9 cellular contexts compared by ENCODE assay signal in the genomic region with DNA sequence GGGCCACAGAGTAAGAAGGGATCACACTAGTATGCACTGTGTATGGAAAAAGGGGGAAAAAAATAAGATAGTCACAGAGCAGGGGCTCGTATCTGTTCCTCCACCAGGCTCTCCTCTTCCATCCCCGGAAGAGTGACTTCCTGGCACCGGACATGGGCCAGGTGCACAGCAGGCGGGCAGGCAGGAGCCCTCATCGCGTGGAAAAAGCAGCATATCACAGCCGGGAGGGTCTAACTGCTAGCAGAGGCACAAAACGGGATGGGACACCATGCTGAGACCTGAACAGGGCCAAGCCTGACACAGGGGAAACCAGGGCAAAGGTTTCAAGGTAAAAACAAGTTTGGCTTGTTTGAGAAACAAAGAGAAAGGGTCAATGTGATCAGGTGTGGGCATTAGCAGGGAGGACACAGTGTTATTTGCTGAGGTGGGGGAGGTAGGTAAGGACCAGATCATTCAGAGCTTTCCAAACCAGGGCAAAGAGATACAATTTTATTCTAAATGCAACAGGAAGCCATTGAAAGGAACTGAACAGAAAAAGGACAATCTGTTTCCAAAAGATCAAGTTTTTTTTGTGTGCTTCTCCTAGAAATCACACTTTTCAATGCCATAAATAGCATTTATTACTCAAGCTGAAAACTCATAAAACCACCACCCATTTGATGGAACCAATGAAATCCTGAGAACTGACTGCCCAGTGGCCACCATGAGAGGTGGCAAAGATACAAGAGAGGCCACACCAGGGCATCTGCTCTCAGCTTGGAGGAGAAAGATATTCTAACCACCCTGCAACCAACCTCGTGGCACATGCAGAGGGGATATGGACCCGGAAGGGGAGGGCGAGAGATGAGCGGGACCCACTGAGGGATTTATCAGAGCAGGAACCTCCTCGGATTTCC. TPM values are rescaled to one million over a fixed set of nuclear protein-coding genes. Genes with fewer than 3 reads are reported as not detected.
DNase-seq lines count a peak whose midpoint lies in the region; ATAC-seq and TF ChIP-seq lines count a peak whose summit lies in the region.
"Had no signal": no experiment of that assay in that cellular context is flagged by ENCODE, and none has a peak within 500 bp of the region (broad histone marks: within the 10 kb centered on the region; RNA-seq: fewer than 3 reads in every experiment).

No MANE protein-coding gene starts in this region.

- peaks cover 10% of the 10 kb centered on the region for H3K4me1 ChIP-seq in CD8-positive, alpha-beta memory T cell (ENCODE audit: insufficient read depth, low read length)
- H3K4me1 ChIP-seq in colonic mucosa (peaks cover 7% of the 10 kb centered on the region), ascending aorta (no peaks in the 10 kb centered on the region)

- peak; percentile 59 for ATAC-seq in HG03354 (IDR thresholded peaks at IDR 0.05; ENCODE audit: poor library complexity, severe bottlenecking, unreplicated experiment)

- no peaks in the 10 kb centered on the region for H3K9me3 Mint-ChIP-seq in CD8-positive, alpha-beta memory T cell
- H3K9me3 Mint-ChIP-seq in neural crest cell, result no peaks in the 10 kb centered on the region

- H3K4me3 Mint-ChIP-seq in CD8-positive, alpha-beta memory T cell, result peak overlapping the region in 2 of 7 donors; percentile 12 to 33
- H3K4me3 Mint-ChIP-seq in neural crest cell, result peak overlapping the region; percentile 45

- H3K9ac ChIP-seq in colonic mucosa (ENCODE audit: low read depth in 2 of 2, low read length in 2 of 2), result peak overlapping the region in 1 of 2 donors; percentile 38

- H3K9me3 ChIP-seq in CD8-positive, alpha-beta memory T cell (ENCODE audit: low read length), result no peaks in the 10 kb centered on the region
- H3K9me3 ChIP-seq in colonic mucosa (no peaks in the 10 kb centered on the region), ascending aorta (no peaks in the 10 kb centered on the region)

- intact Hi-C loops in colonic mucosa (cut with DNase I) (no loop called here), ascending aorta (cut with DNase I) (no loop called here)

- TF ChIP-seq CTCF in colonic mucosa (IDR thresholded peaks at IDR 0.05), result no peak
- no peak for TF ChIP-seq CTCF in neural crest cell (conservative IDR thresholded peaks at IDR 0.05)
- no peak for TF ChIP-seq CTCF in ascending aorta (IDR thresholded peaks at IDR 0.05)

- H3K27ac Mint-ChIP-seq in CD8-positive, alpha-beta memory T cell, result peak overlapping the region in 7 of 8 donors; percentile 37 to 98 (median 82)
- peak overlapping the region; percentile 73 for H3K27ac Mint-ChIP-seq in neural crest cell (ENCODE audit: unreplicated experiment)

- H3K27me3 Mint-ChIP-seq in CD8-positive, alpha-beta memory T cell, result peaks cover 0 to 3% of the 10 kb centered on the region in 2 donors
- no peaks in the 10 kb centered on the region for H3K27me3 Mint-ChIP-seq in neural crest cell (ENCODE audit: low read depth)

- CTCF ChIA-PET in CD8-positive, alpha-beta memory T cell (lab: Charles Lee), result no interaction called here

- H3K27ac ChIP-seq in CD8-positive, alpha-beta memory T cell (ENCODE audit: low read depth, low read length), result no peak overlapping the region
- H3K27ac ChIP-seq in colonic mucosa (peak overlapping the region; percentile 34), ascending aorta (no peak overlapping the region)

- no peaks in the 10 kb centered on the region for H3K27me3 ChIP-seq in CD8-positive, alpha-beta memory T cell (ENCODE audit: insufficient read depth, low read length, poor library complexity, severe bottlenecking)
- H3K27me3 ChIP-seq in colonic mucosa (no peaks in the 10 kb centered on the region), ascending aorta (no peaks in the 10 kb centered on the region)

- H3K36me3 Mint-ChIP-seq in CD8-positive, alpha-beta memory T cell, result peaks cover 0 to 7% (median 3%) of the 10 kb centered on the region in 3 donors
- no peaks in the 10 kb centered on the region for H3K36me3 Mint-ChIP-seq in neural crest cell (ENCODE audit: low read depth)

- POLR2A ChIA-PET in CD8-positive, alpha-beta memory T cell (lab: Charles Lee), result no interaction called here

- DNase-seq in CD8-positive, alpha-beta memory T cell, result no peak
- peak; percentile 42 for DNase-seq in colonic mucosa
- no peak for DNase-seq in neural crest cell (ENCODE audit: low read depth, low spot score)
- no peak for DNase-seq in NK-92 (lab: John Stamatoyannopoulos, UW; ENCODE audit: unreplicated experiment)
- DNase-seq in NCI-H524 (lab: John Stamatoyannopoulos, UW), result no peak
- no peak for DNase-seq in medulla oblongata (ENCODE audit: extremely low spot score)
- DNase-seq in ascending aorta (ENCODE audit: low spot score in 2 of 2), result no peak

- H3K4me1 Mint-ChIP-seq in CD8-positive, alpha-beta memory T cell, result peaks cover 28 to 36% (median 34%) of the 10 kb centered on the region in 3 donors
- H3K4me1 Mint-ChIP-seq in neural crest cell, result peaks cover 47% of the 10 kb centered on the region

- H3K36me3 ChIP-seq in CD8-positive, alpha-beta memory T cell (ENCODE audit: insufficient read depth, low read length), result no peaks in the 10 kb centered on the region
- H3K36me3 ChIP-seq in colonic mucosa, result no peaks in the 10 kb centered on the region
- H3K36me3 ChIP-seq in ascending aorta, result no peaks in the 10 kb centered on the region

- no peak overlapping the region for H3K4me3 ChIP-seq in CD8-positive, alpha-beta memory T cell (ENCODE audit: low read length)
- no peak overlapping the region for H3K4me3 ChIP-seq in colonic mucosa
- H3K4me3 ChIP-seq in ascending aorta, result no peak overlapping the region

RNA-seq across cellular contexts. Expression of a gene that starts 9.2 kb away (rescaled TPM):
- total RNA-seq in CD8-positive, alpha-beta memory T cell, result 10 to 100 TPM; 70.3 to 77.7 TPM
- 87.8 TPM for polyA plus RNA-seq in CD8-positive, alpha-beta memory T cell
- total RNA-seq in colonic mucosa, result 100 to 1,000 TPM; 107 to 114 TPM
- total RNA-seq in neural crest cell, result 38.1 and 46.5 TPM in 2 replicates
- 58.1 TPM for total RNA-seq in ascending aorta

RNA-seq across cellular contexts. Expression of a gene that starts 33.0 kb away (rescaled TPM):
- total RNA-seq in CD8-positive, alpha-beta memory T cell, result not detected
- polyA plus RNA-seq in CD8-positive, alpha-beta memory T cell, result not detected
- total RNA-seq in colonic mucosa (not detected), neural crest cell (not detected in 2 replicates), ascending aorta (not detected)
- total RNA-seq: mucosa of gallbladder had no signal
